11 cellular contexts compared by ENCODE assay signal in genomic region chr4:22801391-22801790, GRCh38.
"Had no signal": no experiment of that assay in that cellular context is flagged by ENCODE, and none has a peak within 500 bp of the region (broad histone marks: within the 10 kb centered on the region; RNA-seq: fewer than 3 reads in every experiment).

No MANE protein-coding gene starts in this region.

- ATAC-seq: GM23338, HCT116 had no signal

- H3K9me3 ChIP-seq: HAP-1 had no signal

- H3K4me2 ChIP-seq: GM23338 had no signal

- DNase-seq: GM23248, GOT3, H7, H9, HCEC 1CT, HFFc6 had no signal

- H3K4me3 ChIP-seq: GM23248, GM23338, HAP-1 had no signal

- H3K27ac ChIP-seq: GM23248 had no signal

- H3K9ac ChIP-seq: GM23248 had no signal

- H3K4me1 ChIP-seq: HAP-1 had no signal

- FAIRE-seq: H1, H54 had no signal

- H2AFZ ChIP-seq: GM23248, GM23338 had no signal

- H3K36me3 ChIP-seq: HAP-1 had no signal
